ENCODE assay signal across 20 cellular contexts in genomic region chr6:88728756-88729155, GRCh38.
DNase-seq lines count a peak whose midpoint lies in the region; ATAC-seq and TF ChIP-seq lines count a peak whose summit lies in the region.
"Had no signal": no experiment of that assay in that cellular context is flagged by ENCODE, and none has a peak within 500 bp of the region (broad histone marks: within the 10 kb centered on the region; RNA-seq: fewer than 3 reads in every experiment).

No MANE protein-coding gene starts in this region.

- peaks cover 39% of the 10 kb centered on the region for H3F3A ChIP-seq in neural progenitor cell (ENCODE audit: low read depth)

- DNase-seq in activated naive CD8-positive, alpha-beta T cell treated with anti-CD3 and anti-CD28 coated beads for 36 hours = no peak
- no peak for DNase-seq in activated naive CD8-positive, alpha-beta T cell treated with anti-CD3 and anti-CD28 coated beads, Interleukin-2, amount 50 U/mL, for 24 hours
- DNase-seq in WTC11 (ENCODE audit: low spot score) (peak; percentile 45), neural progenitor cell (ENCODE audit: low spot score) (peak; percentile 54), iPS-NIHi7 (ENCODE audit: extremely low spot score) (no peak), progenitor cell of endocrine pancreas (ENCODE audit: low spot score, unreplicated experiment) (no peak)
- DNase-seq: 8988T; CD4-positive, alpha-beta memory T cell; DND-41; HFFc6; MM.1S; NCI-H1092; NCI-H1436 treated with DMSO at 0.1 percent for 48 hours; NCI-H1930; NCI-H510A; NCI-H748 treated with DMSO at 0.1 percent for 48 hours had no signal

- H3K27me3 ChIP-seq in iPS-18a (ENCODE audit: control insufficient read depth, insufficient read depth, low read length) (no peaks in the 10 kb centered on the region), neural progenitor cell (no peaks in the 10 kb centered on the region)
- H3K27me3 ChIP-seq: BLaER1 treated with 17β-estradiol and CSF1 and Interleukin-3, amounts not matched to agents 10 nM and 100 nM had no signal

- H2AFZ ChIP-seq in neural progenitor cell (replicated peaks) = no peak overlapping the region

- peaks cover 2% of the 10 kb centered on the region for H3K79me2 ChIP-seq in neural progenitor cell (ENCODE audit: low read depth)

- H3K4me3 ChIP-seq in iPS-18a (ENCODE audit: low read length) = peak overlapping the region; percentile 14
- peak overlapping the region; percentile 9 for H3K4me3 ChIP-seq in neural progenitor cell
- H3K4me3 ChIP-seq: BLaER1 treated with 17β-estradiol and CSF1 and Interleukin-3, amounts not matched to agents 10 nM and 100 nM had no signal

- H3K9me3 ChIP-seq in iPS-18a (ENCODE audit: control insufficient read depth, low read depth, low read length) (no peaks in the 10 kb centered on the region), neural progenitor cell (ENCODE audit: low read depth) (no peaks in the 10 kb centered on the region)
- H3K9me3 ChIP-seq: BLaER1 treated with 17β-estradiol and CSF1 and Interleukin-3, amounts not matched to agents 10 nM and 100 nM had no signal

- peaks cover 40% of the 10 kb centered on the region for H3K36me3 Mint-ChIP-seq in activated naive CD8-positive, alpha-beta T cell treated with anti-CD3 and anti-CD28 coated beads for 36 hours
- peaks cover 23% of the 10 kb centered on the region for H3K36me3 Mint-ChIP-seq in activated naive CD8-positive, alpha-beta T cell treated with anti-CD3 and anti-CD28 coated beads, Interleukin-2, amount 50 U/mL, for 24 hours (ENCODE audit: low read depth)
- H3K36me3 Mint-ChIP-seq in WTC11 (peaks cover 4% of the 10 kb centered on the region; the same call in 1 of the 2 replicates), neural progenitor cell (peaks cover 5% of the 10 kb centered on the region), progenitor cell of endocrine pancreas (ENCODE audit: insufficient read depth) (peaks cover 2% of the 10 kb centered on the region)

- peaks cover 38% of the 10 kb centered on the region for H3K4me1 Mint-ChIP-seq in activated naive CD8-positive, alpha-beta T cell treated with anti-CD3 and anti-CD28 coated beads for 36 hours
- peaks cover 41% of the 10 kb centered on the region for H3K4me1 Mint-ChIP-seq in activated naive CD8-positive, alpha-beta T cell treated with anti-CD3 and anti-CD28 coated beads, Interleukin-2, amount 50 U/mL, for 24 hours
- peaks cover 81% of the 10 kb centered on the region for H3K4me1 Mint-ChIP-seq in WTC11
- H3K4me1 Mint-ChIP-seq in neural progenitor cell = peaks cover 10% of the 10 kb centered on the region
- H3K4me1 Mint-ChIP-seq in progenitor cell of endocrine pancreas (ENCODE audit: low read depth) = peaks cover 8% of the 10 kb centered on the region

- peaks cover 3% of the 10 kb centered on the region for H3K9me3 Mint-ChIP-seq in activated naive CD8-positive, alpha-beta T cell treated with anti-CD3 and anti-CD28 coated beads for 36 hours
- H3K9me3 Mint-ChIP-seq in activated naive CD8-positive, alpha-beta T cell treated with anti-CD3 and anti-CD28 coated beads, Interleukin-2, amount 50 U/mL, for 24 hours = peaks cover 4% of the 10 kb centered on the region
- H3K9me3 Mint-ChIP-seq in WTC11 = peaks cover 4% of the 10 kb centered on the region
- no peaks in the 10 kb centered on the region for H3K9me3 Mint-ChIP-seq in neural progenitor cell
- H3K9me3 Mint-ChIP-seq in progenitor cell of endocrine pancreas (ENCODE audit: low read depth) = no peaks in the 10 kb centered on the region
- H3K9me3 Mint-ChIP-seq: HFFc6 had no signal

- H3K9ac ChIP-seq in iPS-18a (ENCODE audit: low read length) = no peak overlapping the region
- no peak overlapping the region for H3K9ac ChIP-seq in neural progenitor cell
- H3K9ac ChIP-seq: BLaER1 treated with 17β-estradiol and CSF1 and Interleukin-3, amounts not matched to agents 10 nM and 100 nM had no signal

- POLR2A ChIA-PET in WTC11 (lab: Charles Lee) = no interaction called here

- peak overlapping the region; percentile 16 for H3K27ac Mint-ChIP-seq in activated naive CD8-positive, alpha-beta T cell treated with anti-CD3 and anti-CD28 coated beads for 36 hours
- H3K27ac Mint-ChIP-seq in activated naive CD8-positive, alpha-beta T cell treated with anti-CD3 and anti-CD28 coated beads, Interleukin-2, amount 50 U/mL, for 24 hours = no peak overlapping the region
- H3K27ac Mint-ChIP-seq in WTC11 (peak overlapping the region; percentile 28; the same call in 1 of the 2 replicates), neural progenitor cell (no peak overlapping the region), progenitor cell of endocrine pancreas (no peak overlapping the region)
- H3K27ac Mint-ChIP-seq: CD4-positive, alpha-beta memory T cell; HFFc6 had no signal

- H3K4me3 Mint-ChIP-seq in activated naive CD8-positive, alpha-beta T cell treated with anti-CD3 and anti-CD28 coated beads for 36 hours = no peak overlapping the region
- H3K4me3 Mint-ChIP-seq in activated naive CD8-positive, alpha-beta T cell treated with anti-CD3 and anti-CD28 coated beads, Interleukin-2, amount 50 U/mL, for 24 hours = no peak overlapping the region
- peak overlapping the region; percentile 16; the same call in 1 of the 2 replicates for H3K4me3 Mint-ChIP-seq in WTC11
- no peak overlapping the region for H3K4me3 Mint-ChIP-seq in neural progenitor cell
- H3K4me3 Mint-ChIP-seq in progenitor cell of endocrine pancreas (ENCODE audit: low read depth) = no peak overlapping the region
- H3K4me3 Mint-ChIP-seq: CD4-positive, alpha-beta memory T cell; HFFc6 had no signal

- no peaks in the 10 kb centered on the region for H3K27me3 Mint-ChIP-seq in activated naive CD8-positive, alpha-beta T cell treated with anti-CD3 and anti-CD28 coated beads for 36 hours
- H3K27me3 Mint-ChIP-seq in activated naive CD8-positive, alpha-beta T cell treated with anti-CD3 and anti-CD28 coated beads, Interleukin-2, amount 50 U/mL, for 24 hours = no peaks in the 10 kb centered on the region
- peaks cover 19% of the 10 kb centered on the region for H3K27me3 Mint-ChIP-seq in WTC11 (ENCODE audit: low read depth)
- peaks cover 2% of the 10 kb centered on the region for H3K27me3 Mint-ChIP-seq in neural progenitor cell (ENCODE audit: insufficient read depth, low read depth)
- no peaks in the 10 kb centered on the region for H3K27me3 Mint-ChIP-seq in progenitor cell of endocrine pancreas
- H3K27me3 Mint-ChIP-seq: CD4-positive, alpha-beta memory T cell had no signal

- peak overlapping the region; percentile 63 for H3K4me2 ChIP-seq in neural progenitor cell
- H3K4me2 ChIP-seq: BLaER1 treated with 17β-estradiol and CSF1 and Interleukin-3, amounts not matched to agents 10 nM and 100 nM had no signal

- H3K36me3 ChIP-seq in iPS-18a (ENCODE audit: control insufficient read depth, low read depth, low read length) (no peaks in the 10 kb centered on the region), neural progenitor cell (no peaks in the 10 kb centered on the region)

- peaks cover 29% of the 10 kb centered on the region for H4K20me1 ChIP-seq in neural progenitor cell (ENCODE audit: low read depth)
- H4K20me1 ChIP-seq: BLaER1 treated with 17β-estradiol and CSF1 and Interleukin-3, amounts not matched to agents 10 nM and 100 nM had no signal

- H3K27ac ChIP-seq in iPS-18a (ENCODE audit: low read length) (no peak overlapping the region), neural progenitor cell (no peak overlapping the region)
- H3K27ac ChIP-seq: BLaER1 treated with 17β-estradiol and CSF1 and Interleukin-3, amounts not matched to agents 10 nM and 100 nM; RWPE1 had no signal

- CTCF ChIA-PET in WTC11 (lab: Charles Lee) = interaction anchor here (1.1 kb wide), 1 partner anchor 129 kb away, joined by 6 read pairs; no protein-coding TSS in a partner anchor

- TF ChIP-seq CTCF in WTC11 (IDR thresholded peaks at IDR 0.05) (no peak), neural progenitor cell (IDR thresholded peaks at IDR 0.05) (no peak), progenitor cell of endocrine pancreas (IDR thresholded peaks at IDR 0.05; ENCODE audit: unreplicated experiment) (no peak)

- ATAC-seq in activated naive CD8-positive, alpha-beta T cell treated with anti-CD3 and anti-CD28 coated beads, Interleukin-2, amount 50 U/mL, for 24 hours = no peak
- ATAC-seq in WTC11 (peak; percentile 6), GM18517 (IDR thresholded peaks at IDR 0.05; ENCODE audit: unreplicated experiment) (no peak)

- H3K4me1 ChIP-seq in iPS-18a (ENCODE audit: control insufficient read depth, low read depth, low read length) (peaks cover 46% of the 10 kb centered on the region), neural progenitor cell (peaks cover 51% of the 10 kb centered on the region)
- H3K4me1 ChIP-seq: BLaER1 treated with 17β-estradiol and CSF1 and Interleukin-3, amounts not matched to agents 10 nM and 100 nM had no signal

TF ChIP-seq in WTC11, 78 proteins besides CTCF, POLR2A, EP300 and RAD21 (continues in another document):
- TF ChIP-seq RORB (CRISPR knock-in tag; IDR thresholded peaks at IDR 0.05) (no peak), ARID4B (CRISPR knock-in tag; IDR thresholded peaks at IDR 0.05; ENCODE audit: borderline replicate concordance) (no peak), GABPB1 (CRISPR knock-in tag; IDR thresholded peaks at IDR 0.05) (no peak)

Comparison
In these comparisons a context has a peak if more than half of its experiments do, and no peak if none do; other contexts are left out.
1. H3K27ac Mint-ChIP-seq: peak in activated naive CD8-positive, alpha-beta T cell treated with anti-CD3 and anti-CD28 coated beads for 36 hours (single experiment) and WTC11 (single experiment); none in activated naive CD8-positive, alpha-beta T cell treated with anti-CD3 and anti-CD28 coated beads, Interleukin-2, amount 50 U/mL, for 24 hours (single experiment), neural progenitor cell (single experiment) and progenitor cell of endocrine pancreas (single experiment).
2. DNase-seq: peak in WTC11 (single experiment) and neural progenitor cell (single experiment); none in activated naive CD8-positive, alpha-beta T cell treated with anti-CD3 and anti-CD28 coated beads for 36 hours (single experiment), activated naive CD8-positive, alpha-beta T cell treated with anti-CD3 and anti-CD28 coated beads, Interleukin-2, amount 50 U/mL, for 24 hours (single experiment), iPS-NIHi7 (single experiment) and progenitor cell of endocrine pancreas (single experiment).